1 cellular context compared by ENCODE assay signal in genomic region chr2:170157025-170157684, GRCh38.
TF ChIP-seq lines count a peak whose summit lies in the region.

No MANE protein-coding gene starts in this region.

TF ChIP-seq in HepG2, 621 proteins besides CTCF, POLR2A, EP300 and RAD21 (continued from another document):
- TF ChIP-seq, protein P1, sequence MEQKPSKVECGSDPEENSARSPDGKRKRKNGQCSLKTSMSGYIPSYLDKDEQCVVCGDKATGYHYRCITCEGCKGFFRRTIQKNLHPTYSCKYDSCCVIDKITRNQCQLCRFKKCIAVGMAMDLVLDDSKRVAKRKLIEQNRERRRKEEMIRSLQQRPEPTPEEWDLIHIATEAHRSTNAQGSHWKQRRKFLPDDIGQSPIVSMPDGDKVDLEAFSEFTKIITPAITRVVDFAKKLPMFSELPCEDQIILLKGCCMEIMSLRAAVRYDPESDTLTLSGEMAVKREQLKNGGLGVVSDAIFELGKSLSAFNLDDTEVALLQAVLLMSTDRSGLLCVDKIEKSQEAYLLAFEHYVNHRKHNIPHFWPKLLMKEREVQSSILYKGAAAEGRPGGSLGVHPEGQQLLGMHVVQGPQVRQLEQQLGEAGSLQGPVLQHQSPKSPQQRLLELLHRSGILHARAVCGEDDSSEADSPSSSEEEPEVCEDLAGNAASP (CRISPR knock-in tag; IDR thresholded peaks at IDR 0.05; ENCODE audit: borderline replicate concordance): peak; percentile 67; the same call in 1 of the 2 replicates
- no peak for TF ChIP-seq SMYD3 (CRISPR knock-in tag; IDR thresholded peaks at IDR 0.05)
- TF ChIP-seq, protein P2, sequence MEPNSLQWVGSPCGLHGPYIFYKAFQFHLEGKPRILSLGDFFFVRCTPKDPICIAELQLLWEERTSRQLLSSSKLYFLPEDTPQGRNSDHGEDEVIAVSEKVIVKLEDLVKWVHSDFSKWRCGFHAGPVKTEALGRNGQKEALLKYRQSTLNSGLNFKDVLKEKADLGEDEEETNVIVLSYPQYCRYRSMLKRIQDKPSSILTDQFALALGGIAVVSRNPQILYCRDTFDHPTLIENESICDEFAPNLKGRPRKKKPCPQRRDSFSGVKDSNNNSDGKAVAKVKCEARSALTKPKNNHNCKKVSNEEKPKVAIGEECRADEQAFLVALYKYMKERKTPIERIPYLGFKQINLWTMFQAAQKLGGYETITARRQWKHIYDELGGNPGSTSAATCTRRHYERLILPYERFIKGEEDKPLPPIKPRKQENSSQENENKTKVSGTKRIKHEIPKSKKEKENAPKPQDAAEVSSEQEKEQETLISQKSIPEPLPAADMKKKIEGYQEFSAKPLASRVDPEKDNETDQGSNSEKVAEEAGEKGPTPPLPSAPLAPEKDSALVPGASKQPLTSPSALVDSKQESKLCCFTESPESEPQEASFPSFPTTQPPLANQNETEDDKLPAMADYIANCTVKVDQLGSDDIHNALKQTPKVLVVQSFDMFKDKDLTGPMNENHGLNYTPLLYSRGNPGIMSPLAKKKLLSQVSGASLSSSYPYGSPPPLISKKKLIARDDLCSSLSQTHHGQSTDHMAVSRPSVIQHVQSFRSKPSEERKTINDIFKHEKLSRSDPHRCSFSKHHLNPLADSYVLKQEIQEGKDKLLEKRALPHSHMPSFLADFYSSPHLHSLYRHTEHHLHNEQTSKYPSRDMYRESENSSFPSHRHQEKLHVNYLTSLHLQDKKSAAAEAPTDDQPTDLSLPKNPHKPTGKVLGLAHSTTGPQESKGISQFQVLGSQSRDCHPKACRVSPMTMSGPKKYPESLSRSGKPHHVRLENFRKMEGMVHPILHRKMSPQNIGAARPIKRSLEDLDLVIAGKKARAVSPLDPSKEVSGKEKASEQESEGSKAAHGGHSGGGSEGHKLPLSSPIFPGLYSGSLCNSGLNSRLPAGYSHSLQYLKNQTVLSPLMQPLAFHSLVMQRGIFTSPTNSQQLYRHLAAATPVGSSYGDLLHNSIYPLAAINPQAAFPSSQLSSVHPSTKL (CRISPR knock-in tag; IDR thresholded peaks at IDR 0.05): peak; percentile 94
- TF ChIP-seq ERF (CRISPR knock-in tag; IDR thresholded peaks at IDR 0.05): 0 out of 2 replicates have a peak, but pooled peaks have one; percentile 29
- no peak for TF ChIP-seq ZBTB1 (CRISPR knock-in tag; IDR thresholded peaks at IDR 0.05; ENCODE audit: borderline replicate concordance)
- peak; percentile 33; the same call in 1 of the 2 replicates for TF ChIP-seq TBX3 (IDR thresholded peaks at IDR 0.05; ENCODE audit: borderline replicate concordance)
- TF ChIP-seq GABPB1 (CRISPR knock-in tag; IDR thresholded peaks at IDR 0.05): peak; percentile 18; the same call in 1 of the 2 replicates
- TF ChIP-seq ZFP82 (CRISPR knock-in tag; IDR thresholded peaks at IDR 0.05; ENCODE audit: borderline replicate concordance): 0 out of 2 replicates have a peak, but pooled peaks have one; percentile 74
- TF ChIP-seq RAD51 (IDR thresholded peaks at IDR 0.05; ENCODE audit: borderline replicate concordance): no peak
- no peak for TF ChIP-seq REXO4 (CRISPR knock-in tag; IDR thresholded peaks at IDR 0.05; ENCODE audit: borderline replicate concordance)
- TF ChIP-seq FOXO1 (CRISPR knock-in tag; IDR thresholded peaks at IDR 0.05): peak; percentile 94
- TF ChIP-seq ZNF562 (CRISPR knock-in tag; IDR thresholded peaks at IDR 0.05; ENCODE audit: borderline replicate concordance): no peak
- TF ChIP-seq, protein P3, sequence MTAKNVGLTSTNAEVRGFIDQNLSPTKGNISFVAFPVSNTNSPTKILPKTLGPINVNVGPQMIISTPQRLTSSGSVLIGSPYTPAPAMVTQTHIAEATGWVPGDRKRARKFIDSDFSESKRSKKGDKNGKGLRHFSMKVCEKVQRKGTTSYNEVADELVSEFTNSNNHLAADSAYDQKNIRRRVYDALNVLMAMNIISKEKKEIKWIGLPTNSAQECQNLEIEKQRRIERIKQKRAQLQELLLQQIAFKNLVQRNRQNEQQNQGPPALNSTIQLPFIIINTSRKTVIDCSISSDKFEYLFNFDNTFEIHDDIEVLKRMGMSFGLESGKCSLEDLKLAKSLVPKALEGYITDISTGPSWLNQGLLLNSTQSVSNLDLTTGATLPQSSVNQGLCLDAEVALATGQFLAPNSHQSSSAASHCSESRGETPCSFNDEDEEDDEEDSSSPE (CRISPR knock-in tag; IDR thresholded peaks at IDR 0.05): no peak
- TF ChIP-seq CBX5 (CRISPR knock-in tag; IDR thresholded peaks at IDR 0.05; ENCODE audit: borderline replicate concordance): no peak
- no peak for TF ChIP-seq HNRNPL (IDR thresholded peaks at IDR 0.05; ENCODE audit: low read depth, low read length)
